In the genomic region with DNA sequence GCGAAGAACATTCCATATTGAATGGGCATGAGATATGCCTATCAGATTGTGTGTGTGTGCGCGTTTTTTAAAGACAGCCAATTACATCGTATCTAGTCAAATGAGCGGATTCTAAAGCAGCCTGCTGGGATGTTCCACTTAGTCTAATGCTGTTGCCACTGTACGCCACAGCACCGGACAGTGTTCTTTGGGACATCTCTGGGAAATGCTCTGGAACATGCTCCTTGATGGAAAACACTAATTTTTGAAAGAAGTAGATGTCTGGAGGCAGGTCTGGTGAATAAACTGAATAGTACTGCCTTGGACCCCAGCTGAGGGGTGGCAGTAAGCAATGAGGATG, we compare ENCODE assay signal across 15 cellular contexts. TPM values are rescaled to one million over a fixed set of nuclear protein-coding genes. Genes with fewer than 3 reads are reported as not detected.
A peak's percentile ranks its signal among the peaks of the same experiment; 100 is the strongest.
DNase-seq lines count a peak whose midpoint lies in the region; FAIRE-seq and TF ChIP-seq lines count a peak whose summit lies in the region.
"Had no signal": no experiment of that assay in that cellular context is flagged by ENCODE, and none has a peak within 500 bp of the region (broad histone marks: within the 10 kb centered on the region; RNA-seq: fewer than 3 reads in every experiment).

No MANE protein-coding gene starts in this region.

- H3K4me3 ChIP-seq in GM23248 (peak overlapping the region; percentile 5; the same call in 1 of the 2 replicates), bronchial epithelial cell (ENCODE audit: low read depth, low read length) (no peak overlapping the region), osteoblast (ENCODE audit: insufficient read depth, low read length) (peak overlapping the region; percentile 12), uterus (no peak overlapping the region), Caco-2 (ENCODE audit: low read depth, low read length) (no peak overlapping the region)

- H2AFZ ChIP-seq in GM23248 (no peak overlapping the region), osteoblast (ENCODE audit: low read length) (no peak overlapping the region)

- H3K9me2 ChIP-seq in GM23248 (ENCODE audit: insufficient read depth): no peaks in the 10 kb centered on the region

- H3K4me2 ChIP-seq in GM23248 (ENCODE audit: unreplicated experiment) (peak overlapping the region; percentile 79), osteoblast (ENCODE audit: insufficient read depth, low read length) (peak overlapping the region; percentile 73)
- H3K4me2 ChIP-seq: KMS-11 had no signal

- H3K9ac ChIP-seq in GM23248: 0 out of 2 replicates have a peak overlapping the region, but pooled peaks have one; percentile 12
- H3K9ac ChIP-seq: KMS-11 had no signal

- peaks cover 46% of the 10 kb centered on the region for H3F3A ChIP-seq in GM23248 (ENCODE audit: insufficient read depth)

- in situ Hi-C loops in GM23248 (cut with MboI): no loop called here

- H3K36me3 Mint-ChIP-seq in Caco-2 (ENCODE audit: insufficient read depth, unreplicated experiment): peaks cover 59% of the 10 kb centered on the region
- H3K36me3 Mint-ChIP-seq: naive B cell had no signal

- no peak overlapping the region for H3K27ac Mint-ChIP-seq in Caco-2 (ENCODE audit: unreplicated experiment)

- peak overlapping the region; percentile 63 for H3K27ac ChIP-seq in GM23248
- H3K27ac ChIP-seq in osteoblast (ENCODE audit: low read depth, low read length): peak overlapping the region; percentile 80
- peak overlapping the region in 1 of 2 donors; percentile 7 for H3K27ac ChIP-seq in uterus
- H3K27ac ChIP-seq: C4-2B, KMS-11 had no signal

- H3K9me3 ChIP-seq in GM23248 (ENCODE audit: low read depth) (no peaks in the 10 kb centered on the region), osteoblast (ENCODE audit: low read depth, low read length) (no peaks in the 10 kb centered on the region), uterus (no peaks in the 10 kb centered on the region), Caco-2 (no peaks in the 10 kb centered on the region)

- no TSS peak for BruUV-seq in Caco-2 (replicated peaks; lab: Mats Ljungman, UMichigan)

- H3K79me2 ChIP-seq in GM23248 (ENCODE audit: insufficient read depth) (peaks cover 61% of the 10 kb centered on the region), osteoblast (ENCODE audit: insufficient read depth, low read length) (peaks cover 53% of the 10 kb centered on the region)

- no peak for DNase-seq in GM23248
- peak; percentile 43 for DNase-seq in bronchial epithelial cell (ENCODE audit: low read depth)
- no peak for DNase-seq in osteoblast (ENCODE audit: insufficient read length, low spot score, missing footprints)
- DNase-seq in uterus: no peak
- DNase-seq in Caco-2: no peak
- DNase-seq in DMS53 (lab: John Stamatoyannopoulos, UW): no peak
- DNase-seq: activated B cell treated with CpG ODN at 0.5 μM for 24 hours; naive B cell; NCI-H1694; NCI-H774; stimulated activated CD4-positive, alpha-beta T cell treated with anti-CD3 and anti-CD28 coated beads, Interleukin-15, amount 100 ng/mL, for 24 hours; stimulated activated CD8-positive, alpha-beta memory T cell treated with anti-CD3 and anti-CD28 coated beads, Interleukin-4, amount 100 ng/mL, for 48 hours had no signal

- H3K27me3 Mint-ChIP-seq in Caco-2 (ENCODE audit: insufficient read depth, unreplicated experiment): no peaks in the 10 kb centered on the region
- H3K27me3 Mint-ChIP-seq: activated B cell treated with CpG ODN at 0.5 μM for 24 hours, naive B cell had no signal

- no peak for TF ChIP-seq POLR2A in uterus (IDR thresholded peaks at IDR 0.05)

- H3K27me3 ChIP-seq in GM23248 (replicated peaks; ENCODE audit: insufficient read depth) (no peaks in the 10 kb centered on the region), bronchial epithelial cell (ENCODE audit: control insufficient read depth, insufficient read depth, low read length) (no peaks in the 10 kb centered on the region), osteoblast (ENCODE audit: insufficient read depth, low read length) (no peaks in the 10 kb centered on the region), uterus (no peaks in the 10 kb centered on the region), Caco-2 (replicated peaks; ENCODE audit: control insufficient read depth, insufficient read depth, low read length) (no peaks in the 10 kb centered on the region)

- POLR2A ChIA-PET in Caco-2 (lab: Charles Lee): no interaction called here

- no peak for TF ChIP-seq CTCF in bronchial epithelial cell (IDR thresholded peaks at IDR 0.05; ENCODE audit: insufficient read depth, low read length, severe bottlenecking)
- no peak for TF ChIP-seq CTCF in osteoblast (IDR thresholded peaks at IDR 0.05; ENCODE audit: extremely low read depth, low read depth, low read length)
- TF ChIP-seq CTCF in uterus (IDR thresholded peaks at IDR 0.05): no peak
- no peak for TF ChIP-seq CTCF in Caco-2 (IDR thresholded peaks at IDR 0.05; ENCODE audit: insufficient read depth in 1 of 2, low read depth in 1 of 2, low read length in 1 of 2, severe bottlenecking in 1 of 2, unreplicated experiment in 1 of 2)

- H3K4me1 Mint-ChIP-seq in Caco-2 (ENCODE audit: low read depth, unreplicated experiment): peaks cover 13% of the 10 kb centered on the region

- H3K36me3 ChIP-seq in GM23248 (ENCODE audit: low read depth) (no peaks in the 10 kb centered on the region; the same call in 1 of the 2 replicates), bronchial epithelial cell (ENCODE audit: control insufficient read depth, insufficient read depth, low read length) (peaks cover 9% of the 10 kb centered on the region), osteoblast (ENCODE audit: insufficient read depth, low read length) (peaks cover 29% of the 10 kb centered on the region), uterus (no peaks in the 10 kb centered on the region), Caco-2 (ENCODE audit: control insufficient read depth, insufficient read depth, low read length) (no peaks in the 10 kb centered on the region; the same call in 1 of the 2 replicates)

- CTCF ChIA-PET in Caco-2 (lab: Charles Lee): no interaction called here

- intact Hi-C loops in uterus (cut with DNase I; ENCODE audit: low total_unique reads) (no loop called here), Caco-2 (cut with micrococcal nuclease; ENCODE audit: unreplicated experiment) (no loop called here)

- no peak for FAIRE-seq in bronchial epithelial cell (lab: Jason Lieb, UNC)
- FAIRE-seq: islet of Langerhans had no signal

- no peaks in the 10 kb centered on the region for H4K20me1 ChIP-seq in GM23248 (ENCODE audit: insufficient read depth)
- H4K20me1 ChIP-seq in osteoblast (ENCODE audit: insufficient read depth, low read length): peaks cover 8% of the 10 kb centered on the region

- no peak overlapping the region for H3K4me3 Mint-ChIP-seq in Caco-2 (ENCODE audit: unreplicated experiment)
- H3K4me3 Mint-ChIP-seq: activated B cell treated with CpG ODN at 0.5 μM for 24 hours had no signal

- H3K9me3 Mint-ChIP-seq in Caco-2 (ENCODE audit: unreplicated experiment): no peaks in the 10 kb centered on the region
- H3K9me3 Mint-ChIP-seq: activated B cell treated with CpG ODN at 0.5 μM for 24 hours, naive B cell had no signal

- 86 to 88% methylated on average over 7 of the region's 7 CpGs for WGBS in GM23248 (ENCODE audit: low coverage in 1 of 2, low lambda C conversion rate in 2 of 2, missing lambda C conversion rate in 2 of 2), 2 experiments

- H3K4me1 ChIP-seq in GM23248 (ENCODE audit: insufficient read depth) (peaks cover 35% of the 10 kb centered on the region), osteoblast (ENCODE audit: insufficient read depth, low read length) (peaks cover 47% of the 10 kb centered on the region), uterus (peaks cover 6 to 22% of the 10 kb centered on the region in 2 donors), Caco-2 (peaks cover 10% of the 10 kb centered on the region; the same call in 1 of the 2 replicates)

RNA-seq across cellular contexts. Expression of a gene that starts 3.6 kb away (rescaled TPM):
- total RNA-seq in GM23248 (2014; rRNA removed; shearing (Covaris generic)): 13.5 and 20.9 TPM in 2 replicates
- polyA plus RNA-seq in GM23248 (2016; fragmentation: Nextera tagmentation; extraction: Ambion mirVana): 35.7 and 36.0 TPM in 2 replicates
- total RNA-seq in bronchial epithelial cell (8.3 and 9.2 TPM in 2 replicates), osteoblast (17.7 and 20.6 TPM in 2 replicates), uterus (10 to 100 TPM in 1 of 4 donors, 1 to 10 TPM in 2, not detected in 1; 2.6 to 24.1 (median 7.8) TPM), Caco-2 (2022) (24.0 and 25.3 TPM in 2 replicates)

RNA-seq across cellular contexts. Expression of a gene that starts 5.8 kb away (rescaled TPM):
- 9.8 and 19.5 TPM in 2 replicates for total RNA-seq in GM23248 (2014; rRNA removed; shearing (Covaris generic))
- polyA plus RNA-seq in GM23248 (2016; fragmentation: Nextera tagmentation; extraction: Ambion mirVana): 30.4 and 31.3 TPM in 2 replicates
- total RNA-seq in bronchial epithelial cell: 9.5 and 18.8 TPM in 2 replicates
- 23.9 and 30.9 TPM in 2 replicates for total RNA-seq in osteoblast
- 10 to 100 TPM; 19.0 to 44.8 (median 28.2) TPM for total RNA-seq in uterus
- 49.0 and 54.5 TPM in 2 replicates for total RNA-seq in Caco-2 (2022)

RNA-seq across cellular contexts. Expression of a gene that starts 9.9 kb away (rescaled TPM):
- 41.4 and 44.5 TPM in 2 replicates for total RNA-seq in GM23248 (2014; rRNA removed; shearing (Covaris generic))
- polyA plus RNA-seq in GM23248 (2016; fragmentation: Nextera tagmentation; extraction: Ambion mirVana): 43.3 and 43.7 TPM in 2 replicates
- total RNA-seq in bronchial epithelial cell: 26.8 and 32.4 TPM in 2 replicates
- 34.8 and 36.9 TPM in 2 replicates for total RNA-seq in osteoblast
- total RNA-seq in uterus: 100 to 1,000 TPM in 2 of 4 donors, 10 to 100 TPM in 2; 38.6 to 215 (median 106) TPM
- 82.1 and 83.5 TPM in 2 replicates for total RNA-seq in Caco-2 (2022)

RNA-seq across cellular contexts. Expression of a gene that starts 10.5 kb away (rescaled TPM):
- 159 and 178 TPM in 2 replicates for total RNA-seq in GM23248 (2014; rRNA removed; shearing (Covaris generic))
- polyA plus RNA-seq in GM23248 (2016; fragmentation: Nextera tagmentation; extraction: Ambion mirVana): 294 and 308 TPM in 2 replicates
- total RNA-seq in bronchial epithelial cell: 240 and 318 TPM in 2 replicates
- 124 and 146 TPM in 2 replicates for total RNA-seq in osteoblast
- 100 to 1,000 TPM in 2 of 4 donors, 10 to 100 TPM in 2; 53.0 to 362 (median 175) TPM for total RNA-seq in uterus
- 113 and 123 TPM in 2 replicates for total RNA-seq in Caco-2 (2022)

RNA-seq across cellular contexts. Expression of a gene that starts 21.9 kb away (rescaled TPM):
- 50.3 and 59.0 TPM in 2 replicates for total RNA-seq in GM23248 (2014; rRNA removed; shearing (Covaris generic))
- polyA plus RNA-seq in GM23248 (2016; fragmentation: Nextera tagmentation; extraction: Ambion mirVana): 287 and 289 TPM in 2 replicates
- 4.5 and 5.5 TPM in 2 replicates for total RNA-seq in bronchial epithelial cell
- 21.8 and 27.1 TPM in 2 replicates for total RNA-seq in osteoblast
- 100 to 1,000 TPM in 2 of 4 donors, 10 to 100 TPM in 2; 25.6 to 197 (median 99.5) TPM for total RNA-seq in uterus
- total RNA-seq in Caco-2 (2022): 11.0 and 15.1 TPM in 2 replicates

Comparison
In these comparisons a context has a peak if more than half of its experiments do, and no peak if none do; other contexts are left out.
1. H3K4me3 ChIP-seq: peak in GM23248 (single experiment) and osteoblast (single experiment); none in bronchial epithelial cell (single experiment), uterus (0 of 2) and Caco-2 (single experiment).